Comparison of ENCODE assay signal across 7 cellular contexts in the genomic region with DNA sequence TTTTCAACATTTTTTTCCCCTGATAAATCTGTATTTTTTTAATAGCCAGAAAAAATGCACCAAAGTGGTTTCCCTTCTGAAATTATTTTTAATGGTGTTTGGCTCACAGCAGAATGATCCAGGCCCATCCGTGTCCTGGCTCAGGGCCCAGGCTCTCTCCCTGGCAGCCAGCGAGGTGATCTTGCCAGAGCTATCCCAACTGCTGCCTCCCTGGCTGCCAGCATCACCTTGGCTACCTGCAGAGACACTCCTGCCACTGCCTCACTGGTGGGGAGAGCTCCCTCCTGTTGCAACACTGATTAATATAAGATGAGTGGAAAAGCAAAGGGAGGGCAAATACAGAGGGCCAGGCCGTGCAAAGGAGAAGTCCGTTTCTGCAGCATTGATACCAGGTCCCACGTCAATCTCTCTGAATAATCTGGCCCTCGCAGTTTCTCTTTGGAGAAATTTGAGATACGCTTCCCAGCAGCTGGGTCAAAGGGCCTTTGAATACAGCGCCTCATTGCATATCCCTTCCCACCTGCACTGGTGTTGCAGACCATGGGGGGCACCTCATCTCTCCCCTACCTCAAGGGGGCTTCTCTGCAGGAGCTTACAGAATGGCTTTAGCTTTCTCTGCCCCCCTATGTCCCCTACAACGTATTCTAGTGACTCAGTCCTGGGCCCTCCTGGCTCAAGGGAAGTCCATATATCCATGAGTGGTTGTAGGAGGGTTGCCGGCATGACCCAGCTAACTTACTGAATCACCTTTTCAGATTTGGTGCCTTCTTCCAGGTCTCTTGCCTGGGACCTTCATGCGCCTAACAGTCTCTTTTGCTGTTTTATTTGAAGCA. TPM values are rescaled to one million over a fixed set of nuclear protein-coding genes. Genes with fewer than 3 reads are reported as not detected.
DNase-seq lines count a peak whose midpoint lies in the region; ATAC-seq and TF ChIP-seq lines count a peak whose summit lies in the region.

No MANE protein-coding gene starts in this region.

- H3K36me3 ChIP-seq in left lung (no peaks in the 10 kb centered on the region), uterus (no peaks in the 10 kb centered on the region)

- no peak for TF ChIP-seq POLR2A in uterus (IDR thresholded peaks at IDR 0.05)

- DNase-seq in NCI-H1105 treated with DMSO at 0.1 percent for 48 hours (lab: John Stamatoyannopoulos, UW) (peak; percentile 94), astrocyte of the spinal cord (ENCODE audit: low read depth, low spot score) (peak; percentile 67), left lung (peak; percentile 69 to 80), uterus (peak; percentile 84 to 85)
- no peak for DNase-seq in natural killer cell treated with Interleukin-12 subunit alpha and Interleukin-12 subunit beta and Interleukin-15 and Interleukin-18, amount 100 ng/mL, for 72 hours (ENCODE audit: low spot score)

- no peak overlapping the region for H3K4me3 ChIP-seq in astrocyte of the spinal cord (ENCODE audit: low read depth, low read length)
- no peak overlapping the region for H3K4me3 ChIP-seq in left lung
- no peak overlapping the region for H3K4me3 ChIP-seq in uterus

- intact Hi-C loops in left lung (cut with DNase I): no loop called here
- intact Hi-C loops in uterus (cut with DNase I; ENCODE audit: low total_unique reads): no loop called here

- TF ChIP-seq CTCF in astrocyte of the spinal cord (IDR thresholded peaks at IDR 0.05; ENCODE audit: low read depth, low read length) (no peak), left lung (IDR thresholded peaks at IDR 0.05) (no peak), uterus (IDR thresholded peaks at IDR 0.05) (no peak)

- no peaks in the 10 kb centered on the region for H3K9me3 Mint-ChIP-seq in natural killer cell treated with Interleukin-12 subunit alpha and Interleukin-12 subunit beta and Interleukin-15 and Interleukin-18, amount 100 ng/mL, for 72 hours

- ATAC-seq in left lung (peak; percentile 34), GM19023 (IDR thresholded peaks at IDR 0.05; ENCODE audit: unreplicated experiment) (no peak), GM18520 (IDR thresholded peaks at IDR 0.05; ENCODE audit: unreplicated experiment) (no peak)
- ATAC-seq in natural killer cell treated with Interleukin-12 subunit alpha and Interleukin-12 subunit beta and Interleukin-15 and Interleukin-18, amount 100 ng/mL, for 72 hours: no peak

- peak overlapping the region; percentile 89 to 97 for H3K27ac ChIP-seq in left lung
- H3K27ac ChIP-seq in uterus: peak overlapping the region; percentile 92 to 98

- peaks cover 20 to 34% of the 10 kb centered on the region in 2 donors for H3K4me1 ChIP-seq in left lung
- H3K4me1 ChIP-seq in uterus: peaks cover 19 to 29% of the 10 kb centered on the region in 2 donors

- H3K27me3 ChIP-seq in left lung (no peaks in the 10 kb centered on the region), uterus (no peaks in the 10 kb centered on the region)

- peaks cover 7 to 10% of the 10 kb centered on the region in 2 donors for H3K27me3 Mint-ChIP-seq in natural killer cell treated with Interleukin-12 subunit alpha and Interleukin-12 subunit beta and Interleukin-15 and Interleukin-18, amount 100 ng/mL, for 72 hours

- H3K4me3 Mint-ChIP-seq in natural killer cell treated with Interleukin-12 subunit alpha and Interleukin-12 subunit beta and Interleukin-15 and Interleukin-18, amount 100 ng/mL, for 72 hours: no peak overlapping the region

- no peak overlapping the region for H3K27ac Mint-ChIP-seq in natural killer cell treated with Interleukin-12 subunit alpha and Interleukin-12 subunit beta and Interleukin-15 and Interleukin-18, amount 100 ng/mL, for 72 hours

- in situ Hi-C loops in astrocyte of the spinal cord (cut with HindIII; ENCODE audit: low sequenced_read_pairs): no loop called here

- H3K9me3 ChIP-seq in left lung (no peaks in the 10 kb centered on the region), uterus (no peaks in the 10 kb centered on the region)

- H3K36me3 Mint-ChIP-seq in natural killer cell treated with Interleukin-12 subunit alpha and Interleukin-12 subunit beta and Interleukin-15 and Interleukin-18, amount 100 ng/mL, for 72 hours: no peaks in the 10 kb centered on the region

- H3K4me1 Mint-ChIP-seq in natural killer cell treated with Interleukin-12 subunit alpha and Interleukin-12 subunit beta and Interleukin-15 and Interleukin-18, amount 100 ng/mL, for 72 hours (ENCODE audit: low read depth in 2 of 2): peaks cover 15 to 21% of the 10 kb centered on the region in 2 donors

RNA-seq across cellular contexts. Expression of gene DSTN, which starts 12.8 kb away (rescaled TPM):
- 100 to 1,000 TPM; 504 to 551 TPM for total RNA-seq in left lung
- total RNA-seq in uterus: 100 to 1,000 TPM; 294 to 674 (median 623) TPM
- 10 to 100 TPM; 42.5 to 59.1 TPM for total RNA-seq in natural killer cell treated with Interleukin-12 subunit alpha and Interleukin-12 subunit beta and Interleukin-15 and Interleukin-18, amount 100 ng/mL, for 72 hours

RNA-seq across cellular contexts. Expression of gene BFSP1, which starts 25.9 kb away (rescaled TPM):
- total RNA-seq in left lung (1 to 10 TPM; 1.9 TPM), uterus (1 to 10 TPM; 1.5 to 5.1 (median 3.1) TPM)
- total RNA-seq in natural killer cell treated with Interleukin-12 subunit alpha and Interleukin-12 subunit beta and Interleukin-15 and Interleukin-18, amount 100 ng/mL, for 72 hours: under 1 TPM; 0.14 to 0.20 TPM

Comparison
In these comparisons a context has a peak if more than half of its experiments do, and no peak if none do; other contexts are left out.
1. RNA of gene DSTN, which starts 12.8 kb away (total RNA-seq): 294 to 674 TPM in uterus and 504 to 551 TPM in left lung; 42.5 to 59.1 TPM in natural killer cell treated with Interleukin-12 subunit alpha and Interleukin-12 subunit beta and Interleukin-15 and Interleukin-18, amount 100 ng/mL, for 72 hours; every median in the first group is over 4 times any median in the second.